In genomic region chr2:204452464-204453023, GRCh38 we compare ENCODE assay signal across 8 cellular contexts.
DNase-seq lines count a peak whose midpoint lies in the region; ATAC-seq, FAIRE-seq and TF ChIP-seq lines count a peak whose summit lies in the region.

No MANE protein-coding gene starts in this region.

- no peak overlapping the region for H3K27ac Mint-ChIP-seq in activated CD4-positive, alpha-beta T cell treated with anti-CD3 and anti-CD28 coated beads, Interleukin-2, amount 10 ng/mL, durations not matched to agents 24 days and 14 days
- H3K27ac Mint-ChIP-seq in activated T-cell treated with anti-CD3 and anti-CD28 coated beads, Interleukin-2, amount 50 U/mL, for 24 hours, result no peak overlapping the region

- H3K27ac ChIP-seq in right atrium auricular region (peak overlapping the region; percentile 38 to 72), small intestine (ENCODE audit: low read depth in 1 of 2, low read length in 1 of 2) (peak overlapping the region in 1 of 2 donors; percentile 81)

- no peaks in the 10 kb centered on the region for H3K36me3 ChIP-seq in right atrium auricular region
- no peaks in the 10 kb centered on the region for H3K36me3 ChIP-seq in small intestine (ENCODE audit: control insufficient read depth in 2 of 2, insufficient read depth in 2 of 2, low read length in 2 of 2)

- H3K9me3 Mint-ChIP-seq in activated CD4-positive, alpha-beta T cell treated with anti-CD3 and anti-CD28 coated beads, Interleukin-2, amount 10 ng/mL, durations not matched to agents 24 days and 14 days, result no peaks in the 10 kb centered on the region
- no peaks in the 10 kb centered on the region for H3K9me3 Mint-ChIP-seq in activated T-cell treated with anti-CD3 and anti-CD28 coated beads, Interleukin-2, amount 50 U/mL, for 24 hours

- no peaks in the 10 kb centered on the region for H3K36me3 Mint-ChIP-seq in activated CD4-positive, alpha-beta T cell treated with anti-CD3 and anti-CD28 coated beads, Interleukin-2, amount 10 ng/mL, durations not matched to agents 24 days and 14 days (ENCODE audit: low read depth)
- H3K36me3 Mint-ChIP-seq in activated T-cell treated with anti-CD3 and anti-CD28 coated beads, Interleukin-2, amount 50 U/mL, for 24 hours (ENCODE audit: low read depth), result no peaks in the 10 kb centered on the region

- DNase-seq in HS-27A (ENCODE audit: low read depth) (peak; percentile 72), right atrium auricular region (ENCODE audit: low spot score) (peak; percentile 66), small intestine (peak; percentile 61)
- DNase-seq in activated CD4-positive, alpha-beta T cell treated with anti-CD3 and anti-CD28 coated beads, Interleukin-2, amount 10 ng/mL, durations not matched to agents 24 days and 14 days, result no peak
- DNase-seq in activated T-cell treated with anti-CD3 and anti-CD28 coated beads, Interleukin-2, amount 50 U/mL, for 24 hours, result no peak

- TF ChIP-seq CTCF in WI38 (IDR thresholded peaks at IDR 0.05; ENCODE audit: low read depth, low read length), result no peak
- TF ChIP-seq CTCF in right atrium auricular region (IDR thresholded peaks at IDR 0.05), result no peak

- no peaks in the 10 kb centered on the region for H3K27me3 Mint-ChIP-seq in activated CD4-positive, alpha-beta T cell treated with anti-CD3 and anti-CD28 coated beads, Interleukin-2, amount 10 ng/mL, durations not matched to agents 24 days and 14 days
- peaks cover 6% of the 10 kb centered on the region for H3K27me3 Mint-ChIP-seq in activated T-cell treated with anti-CD3 and anti-CD28 coated beads, Interleukin-2, amount 50 U/mL, for 24 hours

- WGBS in small intestine, 3 donors, result 20 to 35% (median 28%) methylated on average over 7 of the region's 7 CpGs

- H3K9me3 ChIP-seq in right atrium auricular region (no peaks in the 10 kb centered on the region), small intestine (ENCODE audit: control insufficient read depth, low read depth) (no peaks in the 10 kb centered on the region)

- H3K4me3 ChIP-seq in WI38 (ENCODE audit: low read depth, low read length), result peak overlapping the region; percentile 37
- H3K4me3 ChIP-seq in right atrium auricular region, result no peak overlapping the region
- H3K4me3 ChIP-seq in small intestine (ENCODE audit: low read depth in 1 of 2, low read length in 2 of 2), result no peak overlapping the region

- intact Hi-C loops in activated CD4-positive, alpha-beta T cell treated with anti-CD3 and anti-CD28 coated beads, Interleukin-2, amount 10 ng/mL, durations not matched to agents 24 days and 14 days (cut with micrococcal nuclease), result no loop called here

- H3K27me3 ChIP-seq in right atrium auricular region, result no peaks in the 10 kb centered on the region
- no peaks in the 10 kb centered on the region for H3K27me3 ChIP-seq in small intestine (ENCODE audit: control insufficient read depth in 2 of 2, insufficient read depth in 2 of 2, low read length in 2 of 2)

- no peak for ATAC-seq in HG02642 (IDR thresholded peaks at IDR 0.05; ENCODE audit: poor library complexity, unreplicated experiment)
- no peak for ATAC-seq in HG03280 (IDR thresholded peaks at IDR 0.05; ENCODE audit: unreplicated experiment)

- H3K4me1 ChIP-seq in right atrium auricular region (peaks cover 0 to 27% of the 10 kb centered on the region in 2 donors), small intestine (ENCODE audit: control insufficient read depth in 2 of 2, insufficient read depth in 1 of 2, low read depth in 1 of 2, low read length in 1 of 2) (no peaks in the 10 kb centered on the region)

- no peak for FAIRE-seq in small intestine (lab: Jason Lieb, UNC)

- no peaks in the 10 kb centered on the region for H3K4me1 Mint-ChIP-seq in activated CD4-positive, alpha-beta T cell treated with anti-CD3 and anti-CD28 coated beads, Interleukin-2, amount 10 ng/mL, durations not matched to agents 24 days and 14 days
- H3K4me1 Mint-ChIP-seq in activated T-cell treated with anti-CD3 and anti-CD28 coated beads, Interleukin-2, amount 50 U/mL, for 24 hours (ENCODE audit: low read depth), result no peaks in the 10 kb centered on the region

- no peak overlapping the region for H3K4me3 Mint-ChIP-seq in activated CD4-positive, alpha-beta T cell treated with anti-CD3 and anti-CD28 coated beads, Interleukin-2, amount 10 ng/mL, durations not matched to agents 24 days and 14 days
- H3K4me3 Mint-ChIP-seq in activated T-cell treated with anti-CD3 and anti-CD28 coated beads, Interleukin-2, amount 50 U/mL, for 24 hours, result no peak overlapping the region

Comparison
In these comparisons a context has a peak if more than half of its experiments do, and no peak if none do; other contexts are left out.
1. DNase-seq: peak in HS-27A (single experiment), right atrium auricular region (single experiment) and small intestine (single experiment); none in activated CD4-positive, alpha-beta T cell treated with anti-CD3 and anti-CD28 coated beads, Interleukin-2, amount 10 ng/mL, durations not matched to agents 24 days and 14 days (single experiment) and activated T-cell treated with anti-CD3 and anti-CD28 coated beads, Interleukin-2, amount 50 U/mL, for 24 hours (single experiment).